25 cellular contexts compared by ENCODE assay signal in genomic region chr1:34907487-34908090, GRCh38. TPM values are rescaled to one million over a fixed set of nuclear protein-coding genes. Genes with fewer than 3 reads are reported as not detected.
DNase-seq lines count a peak whose midpoint lies in the region; ATAC-seq, FAIRE-seq and TF ChIP-seq lines count a peak whose summit lies in the region.
"Had no signal": no experiment of that assay in that cellular context is flagged by ENCODE, and none has a peak within 500 bp of the region (broad histone marks: within the 10 kb centered on the region; RNA-seq: fewer than 3 reads in every experiment).

No MANE protein-coding gene starts in this region.

- POLR2A ChIA-PET in A549 (lab: Yijun Ruan, JAX) (interaction anchor here (0.6 kb wide), 1 partner anchor 14 kb away, joined by 3 read pairs; no protein-coding TSS in a partner anchor), HCT116 (lab: Charles Lee) (no interaction called here), H1 (lab: Charles Lee; ENCODE audit: partially characterized antibody) (interaction anchor here (0.6 to 1.0 kb wide), 3 partner anchors 21 to 279 kb away, joined by 3 to 4 read pairs (median 4); partner anchors contain the start of gene SMIM12)

- no peak overlapping the region for H4K8ac ChIP-seq in H1 (ENCODE audit: extremely low read depth, insufficient read depth, low read length)

- no peak overlapping the region for H2AK5ac ChIP-seq in H1 (ENCODE audit: low read depth, low read length)

- H2AFZ ChIP-seq in HCT116 (ENCODE audit: low read depth, low read length, poor library complexity, severe bottlenecking) (no peak overlapping the region), H1 (ENCODE audit: low read length) (no peak overlapping the region)

- H3K4me3 ChIP-seq in A549, result no peak overlapping the region
- H3K4me3 ChIP-seq in HCT116 (replicated peaks in 1 of 2; ENCODE audit: low read depth in 1 of 2, low read length in 2 of 2), result no peak overlapping the region
- no peak overlapping the region for H3K4me3 ChIP-seq in H1 (ENCODE audit: extremely low read depth in 1 of 4, insufficient read depth in 2 of 4, low read depth in 3 of 4, low read length in 4 of 4)
- H3K4me3 ChIP-seq: BLaER1, cardiac muscle cell, HAP-1, prostate gland had no signal

- intact Hi-C loops in HCT116 (cut with micrococcal nuclease), result no loop called here

- DNase-seq in A549 (ENCODE audit: low read depth in 1 of 2, low spot score in 1 of 2), result no peak
- DNase-seq in HCT116 (ENCODE audit: low read depth, low spot score), result no peak
- DNase-seq in OCI-M1 (lab: John Stamatoyannopoulos, UW), result peak; percentile 5
- DNase-seq in H1 (ENCODE audit: low read depth in 1 of 2, low spot score in 2 of 2), result no peak
- no peak for DNase-seq in NCI-H69 (lab: John Stamatoyannopoulos, UW)
- no peak for DNase-seq in HCEC 1CT
- DNase-seq in NCI-H1436 treated with DMSO at 0.1 percent for 48 hours (lab: John Stamatoyannopoulos, UW), result no peak
- DNase-seq: ACHN; activated CD4-positive, CD25-positive, alpha-beta regulatory T cell treated with anti-CD3 and anti-CD28 coated beads, Interleukin-2, amount 50 U/mL, for 72 hours; activated naive CD4-positive, alpha-beta T cell treated with Interleukin-2 at 50 U/mL for 16 hours; activated T-cell treated with anti-CD3 and anti-CD28 coated beads, Interleukin-2, amount 50 U/mL, for 24 hours; erythroblast; foreskin melanocyte; hippocampal formation; left ventricle myocardium superior; NCI-H1417; NCI-H748 treated with DMSO at 0.1 percent for 48 hours had no signal

- H2BK15ac ChIP-seq in H1 (ENCODE audit: low read length), result no peak overlapping the region

- no peaks in the 10 kb centered on the region for H3K4me1 ChIP-seq in A549
- no peaks in the 10 kb centered on the region for H3K4me1 ChIP-seq in HCT116 (ENCODE audit: control insufficient read depth in 1 of 2, insufficient read depth in 2 of 2, low read length in 2 of 2)
- H3K4me1 ChIP-seq in H1 (replicated peaks in 1 of 4; ENCODE audit: control insufficient read depth in 3 of 4, insufficient read depth in 4 of 4, low read length in 3 of 4), result no peaks in the 10 kb centered on the region
- H3K4me1 ChIP-seq: BLaER1, Caco-2, HAP-1, prostate gland had no signal

- no peaks in the 10 kb centered on the region; the same call in 1 of the 2 replicates for H3K23me2 ChIP-seq in H1 (ENCODE audit: low read depth, low read length)

- H3K27ac ChIP-seq in A549 (no peak overlapping the region), HCT116 (ENCODE audit: low read depth, low read length) (no peak overlapping the region), H1 (ENCODE audit: low read depth, low read length) (no peak overlapping the region)
- H3K27ac ChIP-seq: BLaER1, cardiac muscle cell, prostate gland had no signal

- RAD21 ChIA-PET in HCT116 (lab: Charles Lee; ENCODE audit: low non-redundant PET in 1 of 2, low total read pairs in 2 of 2, uncharacterized antibody in 2 of 2, unreplicated experiment in 2 of 2), result no interaction called here

- TF ChIP-seq POLR2A in A549 (IDR thresholded peaks at IDR 0.05; ENCODE audit: low read length), result no peak
- TF ChIP-seq POLR2A in HCT116 (IDR thresholded peaks at IDR 0.05; ENCODE audit: borderline replicate concordance, extremely low read depth, insufficient read depth, insufficient read length), result no peak
- TF ChIP-seq POLR2A in H1 (IDR thresholded peaks at IDR 0.05; ENCODE audit: control extremely low read depth in 1 of 2, low read depth in 2 of 2, low read length in 2 of 2), result no peak

- H3K14ac ChIP-seq in H1 (ENCODE audit: insufficient read length), result no peak overlapping the region

- TF ChIP-seq RAD21 in A549 (conservative IDR thresholded peaks at IDR 0.05 in 1 of 2, IDR thresholded peaks at IDR 0.05 in 1 of 2), result no peak
- no peak for TF ChIP-seq RAD21 in HCT116 (IDR thresholded peaks at IDR 0.05; ENCODE audit: low read depth)
- no peak for TF ChIP-seq RAD21 in H1 (IDR thresholded peaks at IDR 0.05 in 1 of 2, conservative IDR thresholded peaks at IDR 0.05 in 1 of 2; ENCODE audit: low read depth in 2 of 2, low read length in 2 of 2)

- no peak overlapping the region for H3K4ac ChIP-seq in H1 (replicated peaks; ENCODE audit: insufficient read length, low read depth, low read length)

- H4K91ac ChIP-seq in H1 (replicated peaks; ENCODE audit: insufficient read length, low read length), result no peak overlapping the region

- H3K18ac ChIP-seq in H1 (ENCODE audit: extremely low read depth, low read length), result no peak overlapping the region

- H4K5ac ChIP-seq in H1 (ENCODE audit: insufficient read length, low read depth, low read length), result no peak overlapping the region

- H2BK20ac ChIP-seq in H1 (ENCODE audit: low read length), result no peak overlapping the region

- no TSS peak for BruUV-seq in HCT116 (replicated peaks; lab: Mats Ljungman, UMichigan)

- CTCF ChIA-PET in A549 (lab: Yijun Ruan, JAX), result interaction anchor here (0.9 to 1.6 kb wide), 2 partner anchors 19 to 47 kb away, joined by 3 to 6 read pairs; no protein-coding TSS in a partner anchor
- CTCF ChIA-PET in HCT116 (lab: Charles Lee), result no interaction called here
- CTCF ChIA-PET in H1 (lab: Charles Lee; ENCODE audit: partially characterized antibody), result interaction anchor here (0.6 to 1.5 kb wide), 6 partner anchors 8 to 161 kb away, joined by 3 to 9 read pairs (median 3); no protein-coding TSS in a partner anchor

- no peak for TF ChIP-seq EP300 in A549 (IDR thresholded peaks at IDR 0.05)
- TF ChIP-seq EP300 in H1 (IDR thresholded peaks at IDR 0.05; ENCODE audit: borderline replicate concordance in 1 of 2, low read depth in 2 of 2, low read length in 2 of 2), result no peak

- no peak overlapping the region for H3K4me2 ChIP-seq in A549
- H3K4me2 ChIP-seq in HCT116 (ENCODE audit: low read length), result no peak overlapping the region
- no peak overlapping the region for H3K4me2 ChIP-seq in H1 (ENCODE audit: insufficient read depth in 1 of 2, low read depth in 2 of 2, low read length in 2 of 2)
- H3K4me2 ChIP-seq: BLaER1 had no signal

- H3K23ac ChIP-seq in H1 (ENCODE audit: insufficient read length), result no peak overlapping the region

- H3K56ac ChIP-seq in H1 (replicated peaks; ENCODE audit: insufficient read length, low read depth, low read length), result no peak overlapping the region

- no peaks in the 10 kb centered on the region for H3K9me2 ChIP-seq in HCT116 (ENCODE audit: insufficient read depth)

- no peak overlapping the region for H3K9ac ChIP-seq in HCT116 (ENCODE audit: low read length)
- no peak overlapping the region for H3K9ac ChIP-seq in H1 (replicated peaks in 1 of 4; ENCODE audit: extremely low read depth in 1 of 4, low read depth in 3 of 4, low read length in 3 of 4)
- H3K9ac ChIP-seq: BLaER1 had no signal

- FAIRE-seq in A549 (lab: Jason Lieb, UNC) (no peak), H1 (lab: Jason Lieb, UNC) (peak; percentile 72)

- H2BK5ac ChIP-seq in H1 (ENCODE audit: low read depth, low read length), result no peak overlapping the region

- no peak overlapping the region for H2BK120ac ChIP-seq in H1 (replicated peaks; ENCODE audit: low read depth, low read length)

- H3K27me3 ChIP-seq in HCT116 (ENCODE audit: insufficient read depth, low read length) (peaks cover 27% of the 10 kb centered on the region; the same call in 1 of the 2 replicates), H1 (replicated peaks in 1 of 4; ENCODE audit: control insufficient read depth in 3 of 4, extremely low read depth in 1 of 4, insufficient read depth in 3 of 4, low read length in 3 of 4) (no peaks in the 10 kb centered on the region; a peak in 1 of 7 replicates)
- H3K27me3 ChIP-seq: BLaER1 had no signal

- no peaks in the 10 kb centered on the region for H3K79me2 ChIP-seq in HCT116 (ENCODE audit: insufficient read depth, low read length)
- H3K79me2 ChIP-seq in H1 (ENCODE audit: control insufficient read depth in 1 of 2, insufficient read depth in 2 of 2, low read length in 2 of 2), result no peaks in the 10 kb centered on the region

- H3K36me3 ChIP-seq in HCT116 (ENCODE audit: control insufficient read depth in 1 of 2, insufficient read depth in 2 of 2, low read length in 2 of 2) (no peaks in the 10 kb centered on the region), H1 (ENCODE audit: control insufficient read depth in 2 of 4, insufficient read depth in 4 of 4, low read length in 3 of 4) (no peaks in the 10 kb centered on the region)
- H3K36me3 ChIP-seq: cardiac muscle cell, HAP-1, prostate gland had no signal

- no peaks in the 10 kb centered on the region for H3K79me1 ChIP-seq in H1 (ENCODE audit: low read depth, low read length)

- 48% methylated on average over 5 of the region's 5 CpGs for WGBS in A549 (ENCODE audit: missing lambda C conversion rate)
- 82% methylated on average over 5 of the region's 5 CpGs; no CpG with 5 or more reads in 1 of the 2 experiments for WGBS in H1 (ENCODE audit: extremely low coverage in 1 of 2, insufficient coverage in 1 of 2, insufficient read length in 1 of 2, insufficient replicate concordance in 2 of 2, low coverage in 1 of 2, low lambda C conversion rate in 2 of 2, missing lambda C conversion rate in 1 of 2), 2 experiments

- H2BK12ac ChIP-seq in H1 (ENCODE audit: low read depth, low read length), result no peak overlapping the region

- H3K9me3 ChIP-seq in A549, result no peaks in the 10 kb centered on the region
- H3K9me3 ChIP-seq in HCT116 (ENCODE audit: control insufficient read depth in 1 of 2, insufficient read depth in 1 of 2, low read depth in 1 of 2, low read length in 2 of 2), result no peaks in the 10 kb centered on the region
- no peaks in the 10 kb centered on the region for H3K9me3 ChIP-seq in H1 (ENCODE audit: insufficient read depth in 2 of 2, low read depth in 1 of 2, low read length in 1 of 2)
- H3K9me3 ChIP-seq: BLaER1, Caco-2, HAP-1, prostate gland had no signal

- H4K20me1 ChIP-seq in HCT116 (ENCODE audit: insufficient read depth), result no peaks in the 10 kb centered on the region
- no peaks in the 10 kb centered on the region for H4K20me1 ChIP-seq in H1 (replicated peaks in 1 of 2; ENCODE audit: control insufficient read depth in 1 of 2, insufficient read depth in 2 of 2, low read length in 2 of 2)

- ATAC-seq in A549 (no peak), HCT116 (no peak)
- ATAC-seq in activated CD4-positive, CD25-positive, alpha-beta regulatory T cell treated with anti-CD3 and anti-CD28 coated beads, Interleukin-2, amount 50 U/mL, for 24 hours, result no peak
- ATAC-seq: left ventricle myocardium superior, Right ventricle myocardium inferior had no signal

- TF ChIP-seq CTCF in A549 (IDR thresholded peaks at IDR 0.05) (no peak), HCT116 (IDR thresholded peaks at IDR 0.05 in 2 of 3, conservative IDR thresholded peaks at IDR 0.05 in 1 of 3; ENCODE audit: borderline replicate concordance in 1 of 3, insufficient read depth in 1 of 3, low read depth in 2 of 3, low read length in 2 of 3) (no peak), H1 (IDR thresholded peaks at IDR 0.05; ENCODE audit: control extremely low read depth in 1 of 3, insufficient read depth in 1 of 3, low read depth in 1 of 3, low read length in 3 of 3) (no peak)

RNA-seq across cellular contexts. Expression of gene DLGAP3, which starts 21.9 kb away (rescaled TPM):
- polyA plus RNA-seq in A549 (2011; rRNA removed) (0.03 TPM in 1 of 2 replicates, not detected in the other), A549 (2017; fragmentation: RNase III; extraction: RNeasy Plus Mini Kit Qiagen cat#74134 plus additional on column Dnase treatment) (0.04 to 0.07 TPM (median 0.05 TPM) in 3 replicates), H1 (2011; rRNA removed) (3.8 and 6.7 TPM in 2 replicates)
- 0.05 and 0.06 TPM in 2 replicates for polyA plus RNA-seq in A549 (2012; cell fraction: cytosol; rRNA removed)
- 0.07 and 0.08 TPM in 2 replicates for polyA plus RNA-seq in A549 (2012; cell fraction: nucleus; rRNA removed)
- polyA minus RNA-seq in A549 (2011; rRNA and poly(A)+ RNA removed), result not detected in 2 replicates
- total RNA-seq in HCT116 (2021; ENCODE audit: unreplicated experiment), result 0.27 TPM
- polyA plus RNA-seq in HCT116 (2012), result 0.02 and 0.05 TPM in 2 replicates
- total RNA-seq in H1 (2021; fragmentation: NEBNext Ultra II Directional; extraction: Animal tissue kit (Norgen Biotek cat#: 25700)), result 13.2 and 14.8 TPM in 2 replicates
- 3.6 TPM for polyA plus RNA-seq in H1 (2011; cell fraction: cytosol; rRNA removed)
- 5.0 TPM for polyA plus RNA-seq in H1 (2011; cell fraction: nucleus; rRNA removed)
- polyA plus RNA-seq in H1 (2012, experiment 1 of 2), result 3.8 to 10.6 TPM (median 8.4 TPM) in 4 replicates
- 4.7 TPM for polyA plus RNA-seq in H1 (2012, experiment 2 of 2)
- polyA plus RNA-seq in H1 (2013, experiment 1 of 2), result 7.6 TPM
- polyA plus RNA-seq in H1 (2013, experiment 2 of 2), result 7.8 TPM
- 1.6 TPM in 2 replicates for polyA minus RNA-seq in H1 (2011; rRNA and poly(A)+ RNA removed)
- polyA minus RNA-seq in H1 (2011; cell fraction: cytosol; rRNA and poly(A)+ RNA removed), result 4.3 TPM
- 3.2 TPM for polyA minus RNA-seq in H1 (2011; cell fraction: nucleus; rRNA and poly(A)+ RNA removed)
- total RNA-seq: skeletal muscle tissue had no signal

RNA-seq across cellular contexts. Expression of gene SMIM12, which starts 48.0 kb away (rescaled TPM):
- polyA plus RNA-seq in A549 (2011; rRNA removed), result 34.6 and 35.8 TPM in 2 replicates
- polyA plus RNA-seq in A549 (2012; cell fraction: cytosol; rRNA removed), result 47.9 and 48.9 TPM in 2 replicates
- polyA plus RNA-seq in A549 (2012; cell fraction: nucleus; rRNA removed), result 18.8 and 26.5 TPM in 2 replicates
- 34.5 to 37.5 TPM (median 34.6 TPM) in 3 replicates for polyA plus RNA-seq in A549 (2017; fragmentation: RNase III; extraction: RNeasy Plus Mini Kit Qiagen cat#74134 plus additional on column Dnase treatment)
- 22.3 and 25.0 TPM in 2 replicates for polyA minus RNA-seq in A549 (2011; rRNA and poly(A)+ RNA removed)
- total RNA-seq in HCT116 (2021; ENCODE audit: unreplicated experiment), result 31.3 TPM
- polyA plus RNA-seq in HCT116 (2012), result 23.5 and 27.3 TPM in 2 replicates
- total RNA-seq in H1 (2021; fragmentation: NEBNext Ultra II Directional; extraction: Animal tissue kit (Norgen Biotek cat#: 25700)), result 40.9 and 42.6 TPM in 2 replicates
- 43.8 and 49.2 TPM in 2 replicates for polyA plus RNA-seq in H1 (2011; rRNA removed)
- 48.0 TPM for polyA plus RNA-seq in H1 (2011; cell fraction: cytosol; rRNA removed)
- 27.5 TPM for polyA plus RNA-seq in H1 (2011; cell fraction: nucleus; rRNA removed)
- 27.9 to 49.4 TPM (median 46.8 TPM) in 4 replicates for polyA plus RNA-seq in H1 (2012, experiment 1 of 2)
- polyA plus RNA-seq in H1 (2012, experiment 2 of 2), result 37.8 TPM
- polyA plus RNA-seq in H1 (2013, experiment 1 of 2), result 21.6 TPM
- 22.7 TPM for polyA plus RNA-seq in H1 (2013, experiment 2 of 2)
- 34.3 and 36.4 TPM in 2 replicates for polyA minus RNA-seq in H1 (2011; rRNA and poly(A)+ RNA removed)
- polyA minus RNA-seq in H1 (2011; cell fraction: cytosol; rRNA and poly(A)+ RNA removed), result 14.7 TPM
- polyA minus RNA-seq in H1 (2011; cell fraction: nucleus; rRNA and poly(A)+ RNA removed), result 10.6 TPM

Comparison
In these comparisons a context has a peak if more than half of its experiments do, and no peak if none do; other contexts are left out.
1. RNA of gene DLGAP3, which starts 21.9 kb away (total RNA-seq): 13.2 to 14.8 TPM in H1; 0.27 TPM in HCT116 (single experiment); every median in the first group is over 10 times any median in the second.